In genomic region chr12:5548152-5548933, GRCh38 we compare ENCODE assay signal across 19 cellular contexts.
"Had no signal": no experiment of that assay in that cellular context is flagged by ENCODE, and none has a peak within 500 bp of the region (broad histone marks: within the 10 kb centered on the region; RNA-seq: fewer than 3 reads in every experiment).

No MANE protein-coding gene starts in this region.

- H3K4me3 ChIP-seq: coronary artery, left lung, skin epidermis, tibial nerve, uterus had no signal

- ATAC-seq: activated CD8-positive, alpha-beta T cell treated with anti-CD3 and anti-CD28 coated beads for 36 hours; activated naive CD8-positive, alpha-beta T cell treated with anti-CD3 and anti-CD28 coated beads, Interleukin-2, amount 50 U/mL, for 24 hours; left lung had no signal

- H3K27me3 ChIP-seq: brain microvascular endothelial cell, tibial nerve, uterus had no signal

- H3K4me1 ChIP-seq: left lung, tibial nerve, uterus had no signal

- H3K27ac ChIP-seq: brain microvascular endothelial cell, coronary artery, left lung, skin epidermis, tibial nerve, uterus had no signal

- DNase-seq: activated B cell treated with CpG ODN at 0.5 μM for 24 hours; activated CD4-positive, alpha-beta T cell treated with anti-CD3 and anti-CD28 coated beads for 48 hours; activated CD8-positive, alpha-beta T cell treated with anti-CD3 and anti-CD28 coated beads for 36 hours; activated naive CD4-positive, alpha-beta T cell treated with anti-CD3 and anti-CD28 coated beads for 36 hours; activated naive CD8-positive, alpha-beta T cell treated with anti-CD3 and anti-CD28 coated beads, Interleukin-2, amount 50 U/mL, for 24 hours; activated T-cell treated with anti-CD3 and anti-CD28 coated beads, Interleukin-2, amount 50 U/mL, for 1 hour; brain microvascular endothelial cell; effector CD4-positive, alpha-beta T cell; foreskin fibroblast; hypothalamus; islet precursor cell; right cardiac atrium; stimulated activated CD4-positive, alpha-beta T cell treated with anti-CD3 and anti-CD28 coated beads, Interleukin-15, amount 100 ng/mL, for 24 hours; stimulated activated CD4-positive, alpha-beta T cell treated with anti-CD3 and anti-CD28 coated beads, Interleukin-2, amount 100 ng/mL, for 48 hours; uterus had no signal

- H3K9me3 ChIP-seq: uterus had no signal

- H3K36me3 ChIP-seq: brain microvascular endothelial cell, left lung, tibial nerve, uterus had no signal
